In genomic region chr17:76644995-76645394, GRCh38 we compare ENCODE assay signal across 32 cellular contexts. TPM values are rescaled to one million over a fixed set of nuclear protein-coding genes. Genes with fewer than 3 reads are reported as not detected.
A peak's percentile ranks its signal among the peaks of the same experiment; 100 is the strongest.
DNase-seq lines count a peak whose midpoint lies in the region; ATAC-seq, FAIRE-seq and TF ChIP-seq lines count a peak whose summit lies in the region.
"Had no signal": no experiment of that assay in that cellular context is flagged by ENCODE, and none has a peak within 500 bp of the region (broad histone marks: within the 10 kb centered on the region; RNA-seq: fewer than 3 reads in every experiment).

No MANE protein-coding gene starts in this region.

- H3K4me3 ChIP-seq in pancreas = no peak overlapping the region
- H3K4me3 ChIP-seq: cardiac muscle cell, gastrocnemius medialis, lung, smooth muscle cell had no signal

- FAIRE-seq in pancreas (lab: Jason Lieb, UNC) = no peak

- H3K27ac Mint-ChIP-seq in T-cell = peak overlapping the region; percentile 29 to 90
- no peak overlapping the region for H3K27ac Mint-ChIP-seq in natural killer cell treated with Interleukin-12 subunit alpha and Interleukin-12 subunit beta and Interleukin-15 and Interleukin-18, amount 100 ng/mL, for 72 hours
- no peak overlapping the region for H3K27ac Mint-ChIP-seq in natural killer cell
- H3K27ac Mint-ChIP-seq: activated CD8-positive, alpha-beta T cell treated with anti-CD3 and anti-CD28 coated beads for 36 hours; activated naive CD8-positive, alpha-beta T cell; activated T-helper 17 cell treated with anti-CD3 and anti-CD28 coated beads, Interleukin-2, amount 50 U/mL, for 72 hours had no signal

- POLR2A ChIA-PET in T-cell (lab: Charles Lee) = no interaction called here

- in situ Hi-C loops in ACHN (cut with HindIII; ENCODE audit: low pct_ligation_motif_present, low pct_unique_long_range_greater_than_20kb, low sequenced_read_pairs) = loop anchor here (10.0 kb wide), 1 partner anchor 70 kb away; no protein-coding TSS in a partner anchor

- H3K36me3 Mint-ChIP-seq in T-cell (no peaks in the 10 kb centered on the region), natural killer cell (peaks cover 11% of the 10 kb centered on the region)
- H3K36me3 Mint-ChIP-seq in natural killer cell treated with Interleukin-12 subunit alpha and Interleukin-12 subunit beta and Interleukin-15 and Interleukin-18, amount 100 ng/mL, for 72 hours = peaks cover 6% of the 10 kb centered on the region

- H3K27me3 Mint-ChIP-seq in T-cell (no peaks in the 10 kb centered on the region), natural killer cell (ENCODE audit: low read depth in 2 of 2) (peaks cover 11% of the 10 kb centered on the region in 2 donors)
- H3K27me3 Mint-ChIP-seq in natural killer cell treated with Interleukin-12 subunit alpha and Interleukin-12 subunit beta and Interleukin-15 and Interleukin-18, amount 100 ng/mL, for 72 hours = peaks cover 10 to 13% of the 10 kb centered on the region in 2 donors
- H3K27me3 Mint-ChIP-seq: activated CD8-positive, alpha-beta T cell treated with anti-CD3 and anti-CD28 coated beads for 36 hours; activated naive CD8-positive, alpha-beta T cell; activated T-helper 17 cell treated with anti-CD3 and anti-CD28 coated beads, Interleukin-2, amount 50 U/mL, for 72 hours had no signal

- peaks cover 12 to 29% (median 22%) of the 10 kb centered on the region in 3 donors for H3K4me1 ChIP-seq in pancreas

- H3K4me1 Mint-ChIP-seq in T-cell (peaks cover 28 to 50% (median 42%) of the 10 kb centered on the region in 3 donors), natural killer cell (no peaks in the 10 kb centered on the region)
- no peaks in the 10 kb centered on the region for H3K4me1 Mint-ChIP-seq in natural killer cell treated with Interleukin-12 subunit alpha and Interleukin-12 subunit beta and Interleukin-15 and Interleukin-18, amount 100 ng/mL, for 72 hours (ENCODE audit: low read depth in 2 of 2)

- H3K27ac ChIP-seq in pancreas = peak overlapping the region in 3 of 4 donors; percentile 2 to 34 (median 30)
- H3K27ac ChIP-seq: cardiac muscle cell, gastrocnemius medialis, KMS-11, neutrophil had no signal

- intact Hi-C loops in pancreas (cut with DNase I) (no loop called here), natural killer cell (cut with micrococcal nuclease) (no loop called here)

- peaks cover 0 to 7% (median 3%) of the 10 kb centered on the region in 3 donors for H3K9me3 Mint-ChIP-seq in T-cell
- H3K9me3 Mint-ChIP-seq in natural killer cell treated with Interleukin-12 subunit alpha and Interleukin-12 subunit beta and Interleukin-15 and Interleukin-18, amount 100 ng/mL, for 72 hours = peaks cover 4% of the 10 kb centered on the region
- H3K9me3 Mint-ChIP-seq in natural killer cell = peaks cover 0 to 4% of the 10 kb centered on the region in 2 donors
- H3K9me3 Mint-ChIP-seq: activated T-helper 17 cell treated with anti-CD3 and anti-CD28 coated beads, Interleukin-2, amount 50 U/mL, for 72 hours; H9 had no signal

- DNase-seq in ACHN (peak; percentile 39), T-cell (no peak), kidney tubule cell (ENCODE audit: low spot score) (peak; percentile 64), pancreas (peak in 3 of 6 donors; percentile 29 to 55 (median 46)), hepatic stellate cell (ENCODE audit: low spot score) (no peak), natural killer cell (no peak)
- no peak for DNase-seq in natural killer cell treated with Interleukin-12 subunit alpha and Interleukin-12 subunit beta and Interleukin-15 and Interleukin-18, amount 100 ng/mL, for 72 hours (ENCODE audit: low spot score)
- DNase-seq: activated CD4-positive, CD25-positive, alpha-beta regulatory T cell treated with anti-CD3 and anti-CD28 coated beads, Interleukin-2, amount 50 U/mL, for 72 hours; activated CD8-positive, alpha-beta T cell treated with anti-CD3 and anti-CD28 coated beads for 36 hours; anterior cingulate cortex; cortex of kidney; DMS79; gastrocnemius medialis; GF-D8; H9; MM.1S; NCI-H1417 treated with DMSO at 0.1 percent for 48 hours; NCI-H2081 treated with DMSO at 0.1 percent for 48 hours; NCI-H226; NCI-H748 treated with DMSO at 0.1 percent for 48 hours; stimulated activated CD4-positive, alpha-beta T cell treated with anti-CD3 and anti-CD28 coated beads, Interleukin-1b, Interleukin-23, amount 100 ng/mL, for 48 hours; trophoblast cell had no signal

- CTCF ChIA-PET in T-cell (lab: Charles Lee) = no interaction called here

- ATAC-seq in T-cell (replicated peaks in 1 of 4) (no peak), pancreas (peak; percentile 67 to 82 (median 78)), natural killer cell (no peak), GM19455 (IDR thresholded peaks at IDR 0.05; ENCODE audit: unreplicated experiment) (no peak)
- ATAC-seq in natural killer cell treated with Interleukin-12 subunit alpha and Interleukin-12 subunit beta and Interleukin-15 and Interleukin-18, amount 100 ng/mL, for 72 hours = no peak
- ATAC-seq: activated CD8-positive, alpha-beta T cell treated with anti-CD3 and anti-CD28 coated beads for 36 hours; activated T-helper 17 cell treated with anti-CD3 and anti-CD28 coated beads, Interleukin-2, amount 50 U/mL, for 72 hours; gastrocnemius medialis had no signal

- H3K27me3 ChIP-seq in pancreas = no peaks in the 10 kb centered on the region
- H3K27me3 ChIP-seq: cardiac muscle cell, gastrocnemius medialis, neutrophil had no signal

- TF ChIP-seq CTCF in pancreas (IDR thresholded peaks at IDR 0.05) = no peak
- no peak for TF ChIP-seq CTCF in natural killer cell (IDR thresholded peaks at IDR 0.05)

- no peaks in the 10 kb centered on the region for H3K36me3 ChIP-seq in pancreas
- H3K36me3 ChIP-seq: cardiac muscle cell, gastrocnemius medialis, neutrophil had no signal

- no peaks in the 10 kb centered on the region for H3K9me3 ChIP-seq in pancreas
- H3K9me3 ChIP-seq: gastrocnemius medialis, neutrophil had no signal

- H3K4me3 Mint-ChIP-seq in T-cell (peak overlapping the region in 1 of 3 donors; percentile 54), natural killer cell (no peak overlapping the region)
- no peak overlapping the region for H3K4me3 Mint-ChIP-seq in natural killer cell treated with Interleukin-12 subunit alpha and Interleukin-12 subunit beta and Interleukin-15 and Interleukin-18, amount 100 ng/mL, for 72 hours
- H3K4me3 Mint-ChIP-seq: activated CD8-positive, alpha-beta T cell treated with anti-CD3 and anti-CD28 coated beads for 36 hours; activated naive CD8-positive, alpha-beta T cell; activated T-helper 17 cell treated with anti-CD3 and anti-CD28 coated beads, Interleukin-2, amount 50 U/mL, for 72 hours; H9 had no signal

- WGBS in pancreas, 2 donors = 10 to 19% methylated on average over 8 of the region's 8 CpGs

RNA-seq across cellular contexts. Expression of gene ST6GALNAC1, which starts 1.4 kb away (rescaled TPM):
- total RNA-seq in T-cell (10 to 100 TPM in 1 of 5 donors, 1 to 10 TPM in 4; 2.6 to 20.5 (median 6.6) TPM), pancreas (1 to 10 TPM in 3 of 6 donors, under 1 TPM in 3; 0.35 to 4.9 (median 1.3) TPM), natural killer cell (1 to 10 TPM in 1 of 3 donors, not detected in 2; 1.0 TPM)
- 1 to 10 TPM in 1 of 2 donors, under 1 TPM in 1; 0.34 to 1.5 TPM for polyA plus RNA-seq in pancreas
- not detected for total RNA-seq in natural killer cell treated with Interleukin-12 subunit alpha and Interleukin-12 subunit beta and Interleukin-15 and Interleukin-18, amount 100 ng/mL, for 72 hours
- total RNA-seq: activated CD8-positive, alpha-beta T cell treated with anti-CD3 and anti-CD28 coated beads for 36 hours; cardiac muscle cell; H9; smooth muscle cell had no signal
- polyA plus RNA-seq: BJ, cardiac muscle cell, smooth muscle cell had no signal

RNA-seq across cellular contexts. Expression of gene ST6GALNAC2, which starts 59.3 kb away (rescaled TPM):
- total RNA-seq in T-cell = 1 to 10 TPM in 3 of 5 donors, under 1 TPM in 2; 0.55 to 4.7 (median 2.1) TPM
- 10 to 100 TPM in 1 of 6 donors, 1 to 10 TPM in 5; 5.0 to 11.4 (median 5.9) TPM for total RNA-seq in pancreas
- 10 to 100 TPM in 1 of 2 donors, 1 to 10 TPM in 1; 8.1 to 15.0 TPM for polyA plus RNA-seq in pancreas
- total RNA-seq in natural killer cell treated with Interleukin-12 subunit alpha and Interleukin-12 subunit beta and Interleukin-15 and Interleukin-18, amount 100 ng/mL, for 72 hours = under 1 TPM in 1 of 2 donors, not detected in 1; 0.62 TPM
- under 1 TPM in 1 of 3 donors, not detected in 2; 0.65 TPM for total RNA-seq in natural killer cell
- total RNA-seq: activated CD8-positive, alpha-beta T cell treated with anti-CD3 and anti-CD28 coated beads for 36 hours; T-helper 1 cell treated with Interleukin-12 subunit alpha and Interleukin-12 subunit beta and Interleukin-4 antibody, amounts not matched to agents 30 ng/mL and 1 ng/mL, for 36 hours had no signal

Comparison
In these comparisons a context has a peak if more than half of its experiments do, and no peak if none do; other contexts are left out.
1. DNase-seq: peak in ACHN (single experiment) and kidney tubule cell (single experiment); none in T-cell (0 of 34), natural killer cell treated with Interleukin-12 subunit alpha and Interleukin-12 subunit beta and Interleukin-15 and Interleukin-18, amount 100 ng/mL, for 72 hours (single experiment), hepatic stellate cell (single experiment) and natural killer cell (single experiment).
2. ATAC-seq: peak in pancreas (4 of 4); none in T-cell (0 of 4), natural killer cell treated with Interleukin-12 subunit alpha and Interleukin-12 subunit beta and Interleukin-15 and Interleukin-18, amount 100 ng/mL, for 72 hours (0 of 2), natural killer cell (0 of 3) and GM19455 (single experiment).
3. H3K27ac Mint-ChIP-seq: peak in T-cell (2 of 2); none in natural killer cell treated with Interleukin-12 subunit alpha and Interleukin-12 subunit beta and Interleukin-15 and Interleukin-18, amount 100 ng/mL, for 72 hours (0 of 2) and natural killer cell (0 of 2).